23 cellular contexts compared by ENCODE assay signal in the genomic region with DNA sequence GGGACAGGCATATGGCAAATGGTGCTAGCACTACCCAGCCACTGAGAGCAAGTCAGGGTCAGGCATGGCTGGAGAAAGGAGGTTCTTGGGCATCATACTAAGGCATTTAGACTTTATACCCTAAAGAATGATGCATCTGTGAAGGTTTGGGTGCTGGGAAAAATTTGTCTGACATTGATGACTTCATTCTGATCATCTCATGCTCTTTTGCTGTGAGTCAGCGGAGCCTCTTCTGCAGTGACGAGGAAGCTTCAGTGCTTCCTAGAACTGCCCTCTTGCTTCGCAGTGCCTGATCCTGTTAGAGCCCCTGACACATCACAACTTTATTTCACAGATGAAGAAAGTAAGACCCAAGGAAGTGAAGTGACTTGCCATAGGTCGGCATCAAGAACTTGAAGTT.
DNase-seq lines count a peak whose midpoint lies in the region; ATAC-seq and TF ChIP-seq lines count a peak whose summit lies in the region.
"Had no signal": no experiment of that assay in that cellular context is flagged by ENCODE, and none has a peak within 500 bp of the region (broad histone marks: within the 10 kb centered on the region; RNA-seq: fewer than 3 reads in every experiment).

No MANE protein-coding gene starts in this region.

- no peak overlapping the region for H3K4me3 Mint-ChIP-seq in activated T-helper 17 cell treated with anti-CD3 and anti-CD28 coated beads, Interleukin-2, amount 50 U/mL, for 72 hours
- H3K4me3 Mint-ChIP-seq: activated naive CD4-positive, alpha-beta T cell treated with anti-CD3 and anti-CD28 coated beads, Interleukin-2, amount 50 U/mL, for 24 hours; activated T-cell treated with anti-CD3 and anti-CD28 coated beads, Interleukin-2, amount 50 U/mL, for 72 hours; stimulated activated naive CD8-positive, alpha-beta T cell treated with anti-CD3 and anti-CD28 coated beads, Interleukin-15, amount 100 ng/mL, for 72 hours; type B pancreatic cell had no signal

- CTCF ChIA-PET in HEK293 (lab: Yijun Ruan, JAX): interaction anchor here (0.7 to 1.8 kb wide), 2 partner anchors 111 to 193 kb away, joined by 3 to 5 read pairs; no protein-coding TSS in a partner anchor

- no peak overlapping the region for H3K27ac Mint-ChIP-seq in activated T-helper 17 cell treated with anti-CD3 and anti-CD28 coated beads, Interleukin-2, amount 50 U/mL, for 72 hours
- H3K27ac Mint-ChIP-seq: activated naive CD4-positive, alpha-beta T cell treated with anti-CD3 and anti-CD28 coated beads, Interleukin-2, amount 50 U/mL, for 24 hours; activated T-cell treated with anti-CD3 and anti-CD28 coated beads, Interleukin-2, amount 50 U/mL, for 72 hours; stimulated activated naive CD8-positive, alpha-beta T cell treated with anti-CD3 and anti-CD28 coated beads, Interleukin-15, amount 100 ng/mL, for 72 hours; type B pancreatic cell had no signal

- 48% methylated on average over 4 of the region's 4 CpGs for WGBS in smooth muscle cell (ENCODE audit: low lambda C conversion rate)
- 91% methylated on average over 4 of the region's 4 CpGs for WGBS in prostate gland

- H3K27me3 Mint-ChIP-seq in activated T-helper 17 cell treated with anti-CD3 and anti-CD28 coated beads, Interleukin-2, amount 50 U/mL, for 72 hours: peaks cover 13% of the 10 kb centered on the region

- no peak overlapping the region for H2AFZ ChIP-seq in smooth muscle cell (ENCODE audit: low read depth)

- H3K9me3 ChIP-seq in HEK293 (ENCODE audit: control insufficient read depth, insufficient read depth, low read depth, low read length): no peaks in the 10 kb centered on the region
- no peaks in the 10 kb centered on the region for H3K9me3 ChIP-seq in smooth muscle cell (replicated peaks; ENCODE audit: low read depth)
- H3K9me3 ChIP-seq in prostate gland: no peaks in the 10 kb centered on the region
- H3K9me3 ChIP-seq: heart left ventricle, mucosa of descending colon, neutrophil, spleen had no signal

- no peak overlapping the region for H3K4me2 ChIP-seq in smooth muscle cell

- DNase-seq in fibroblast of peridontal ligament (ENCODE audit: extremely low read depth): peak; percentile 42
- no peak for DNase-seq in smooth muscle cell (lab: John Stamatoyannopoulos, UW; ENCODE audit: unreplicated experiment)
- DNase-seq in prostate gland (ENCODE audit: low spot score): no peak
- DNase-seq: COR-L47; heart left ventricle; KG1; mucosa of descending colon; NCI-H1048; NCI-H2081; NCI-H524; spleen; stimulated activated CD4-positive, alpha-beta T cell treated with anti-CD3 and anti-CD28 coated beads, Interleukin-4, amount 100 ng/mL, for 24 hours; stimulated activated naive CD8-positive, alpha-beta T cell treated with anti-CD3 and anti-CD28 coated beads, Interleukin-15, amount 100 ng/mL, for 72 hours; SW 1271 had no signal

- TF ChIP-seq CTCF in HEK293 (tag by site-specific recombination; IDR thresholded peaks at IDR 0.05) (no peak), smooth muscle cell (IDR thresholded peaks at IDR 0.05; ENCODE audit: borderline replicate concordance, insufficient read depth, poor library complexity, severe bottlenecking) (no peak), prostate gland (IDR thresholded peaks at IDR 0.05) (no peak)

- no peak overlapping the region for H3K9ac ChIP-seq in smooth muscle cell (ENCODE audit: low read depth)

- H3K9me3 Mint-ChIP-seq in activated T-helper 17 cell treated with anti-CD3 and anti-CD28 coated beads, Interleukin-2, amount 50 U/mL, for 72 hours: no peaks in the 10 kb centered on the region
- H3K9me3 Mint-ChIP-seq: activated naive CD4-positive, alpha-beta T cell treated with anti-CD3 and anti-CD28 coated beads, Interleukin-2, amount 50 U/mL, for 24 hours; activated T-cell treated with anti-CD3 and anti-CD28 coated beads, Interleukin-2, amount 50 U/mL, for 72 hours; stimulated activated naive CD8-positive, alpha-beta T cell treated with anti-CD3 and anti-CD28 coated beads, Interleukin-15, amount 100 ng/mL, for 72 hours; type B pancreatic cell had no signal

- no peaks in the 10 kb centered on the region for H3K79me2 ChIP-seq in smooth muscle cell (ENCODE audit: low read depth)

- POLR2A ChIA-PET in HEK293 (lab: Yijun Ruan, JAX): no interaction called here

- TF ChIP-seq POLR2A in prostate gland (IDR thresholded peaks at IDR 0.05): no peak

- no peaks in the 10 kb centered on the region for H4K20me1 ChIP-seq in smooth muscle cell (ENCODE audit: low read depth)

- no peaks in the 10 kb centered on the region for H3F3A ChIP-seq in smooth muscle cell (ENCODE audit: low read depth)

- H3K36me3 Mint-ChIP-seq in activated T-helper 17 cell treated with anti-CD3 and anti-CD28 coated beads, Interleukin-2, amount 50 U/mL, for 72 hours (ENCODE audit: low read depth): no peaks in the 10 kb centered on the region
- H3K36me3 Mint-ChIP-seq: activated naive CD4-positive, alpha-beta T cell treated with anti-CD3 and anti-CD28 coated beads, Interleukin-2, amount 50 U/mL, for 24 hours; type B pancreatic cell had no signal

- no peaks in the 10 kb centered on the region for H3K36me3 ChIP-seq in HEK293 (ENCODE audit: control insufficient read depth in 2 of 2, insufficient read depth in 1 of 2, low read length in 2 of 2)
- no peaks in the 10 kb centered on the region for H3K36me3 ChIP-seq in smooth muscle cell (ENCODE audit: low read depth)
- H3K36me3 ChIP-seq in prostate gland: no peaks in the 10 kb centered on the region
- H3K36me3 ChIP-seq: heart left ventricle, neutrophil, spleen had no signal

- H3K27ac ChIP-seq in HEK293 (ENCODE audit: extremely low read depth, low read depth, low read length) (no peak overlapping the region), smooth muscle cell (ENCODE audit: low read depth) (peak overlapping the region; percentile 42), prostate gland (no peak overlapping the region)
- H3K27ac ChIP-seq: heart left ventricle, neutrophil, spleen had no signal

- intact Hi-C loops in prostate gland (cut with DNase I): no loop called here

- H3K27me3 ChIP-seq in smooth muscle cell (ENCODE audit: low read depth): no peaks in the 10 kb centered on the region
- H3K27me3 ChIP-seq in prostate gland (replicated peaks; ENCODE audit: insufficient read depth): no peaks in the 10 kb centered on the region
- H3K27me3 ChIP-seq: heart left ventricle, neutrophil had no signal

- H3K4me1 ChIP-seq in HEK293 (ENCODE audit: control insufficient read depth, insufficient read depth, low read length) (peaks cover 10% of the 10 kb centered on the region; the same call in 1 of the 2 replicates), smooth muscle cell (ENCODE audit: low read depth) (no peaks in the 10 kb centered on the region), prostate gland (replicated peaks) (no peaks in the 10 kb centered on the region)
- H3K4me1 ChIP-seq: heart left ventricle, spleen had no signal

- ATAC-seq in activated T-helper 17 cell treated with anti-CD3 and anti-CD28 coated beads, Interleukin-2, amount 50 U/mL, for 72 hours (replicated peaks): peak; percentile 37
- ATAC-seq in HG03378 (IDR thresholded peaks at IDR 0.05; ENCODE audit: unreplicated experiment) (no peak), HG02885 (IDR thresholded peaks at IDR 0.05; ENCODE audit: poor library complexity, unreplicated experiment) (no peak)
- ATAC-seq: activated CD4-positive, CD25-positive, alpha-beta regulatory T cell treated with anti-CD3 and anti-CD28 coated beads, Interleukin-2, amount 50 U/mL, for 24 hours; heart left ventricle; mucosa of descending colon; stimulated activated naive CD8-positive, alpha-beta T cell treated with anti-CD3 and anti-CD28 coated beads, Interleukin-15, amount 100 ng/mL, for 72 hours had no signal

- H3K4me3 ChIP-seq in HEK293 (ENCODE audit: low read depth, low read length) (no peak overlapping the region), smooth muscle cell (no peak overlapping the region), prostate gland (no peak overlapping the region)
- H3K4me3 ChIP-seq: heart left ventricle, mucosa of descending colon, spleen had no signal

- no peaks in the 10 kb centered on the region for H3K4me1 Mint-ChIP-seq in activated T-helper 17 cell treated with anti-CD3 and anti-CD28 coated beads, Interleukin-2, amount 50 U/mL, for 72 hours
- H3K4me1 Mint-ChIP-seq: activated naive CD4-positive, alpha-beta T cell treated with anti-CD3 and anti-CD28 coated beads, Interleukin-2, amount 50 U/mL, for 24 hours; stimulated activated naive CD8-positive, alpha-beta T cell treated with anti-CD3 and anti-CD28 coated beads, Interleukin-15, amount 100 ng/mL, for 72 hours had no signal

TF ChIP-seq in HEK293, 187 proteins besides CTCF, POLR2A, EP300 and RAD21:
- no peak for TF ChIP-seq KLF1 (tag by site-specific recombination; IDR thresholded peaks at IDR 0.05)
- TF ChIP-seq ZNF610 (tag by site-specific recombination; IDR thresholded peaks at IDR 0.05; ENCODE audit: borderline replicate concordance): no peak
- TF ChIP-seq ZNF473 (tag by site-specific recombination; IDR thresholded peaks at IDR 0.05): no peak
- TF ChIP-seq ZNF335 (tag by site-specific recombination; conservative IDR thresholded peaks at IDR 0.05): 0 out of 2 replicates have a peak, but pooled peaks have one; percentile 18
- peak; percentile 54 for TF ChIP-seq ZNF629 (tag by site-specific recombination; IDR thresholded peaks at IDR 0.05)
- TF ChIP-seq ELK4 (IDR thresholded peaks at IDR 0.05; ENCODE audit: borderline replicate concordance, low read depth, low read length): no peak
- TF ChIP-seq ZNF660 (tag by site-specific recombination; IDR thresholded peaks at IDR 0.05): no peak
